8 cellular contexts compared by ENCODE assay signal in genomic region chr12:55068416-55069010, GRCh38. TPM values are rescaled to one million over a fixed set of nuclear protein-coding genes. Genes with fewer than 3 reads are reported as not detected.
A peak's percentile ranks its signal among the peaks of the same experiment; 100 is the strongest.
DNase-seq lines count a peak whose midpoint lies in the region; ATAC-seq, FAIRE-seq and TF ChIP-seq lines count a peak whose summit lies in the region.

No MANE protein-coding gene starts in this region.

- H3K36me3 ChIP-seq in hepatocyte (replicated peaks; ENCODE audit: insufficient read depth, low read depth): no peaks in the 10 kb centered on the region
- no peaks in the 10 kb centered on the region for H3K36me3 ChIP-seq in smooth muscle cell (ENCODE audit: low read depth)

- H3K4me2 ChIP-seq in hepatocyte (no peak overlapping the region), smooth muscle cell (no peak overlapping the region)

- H3K9me3 ChIP-seq in hepatocyte (ENCODE audit: low read depth) (no peaks in the 10 kb centered on the region), smooth muscle cell (replicated peaks; ENCODE audit: low read depth) (no peaks in the 10 kb centered on the region)

- H3K4me3 ChIP-seq in hepatocyte (no peak overlapping the region), smooth muscle cell (no peak overlapping the region)

- DNase-seq in D721Med (ENCODE audit: insufficient read length, low spot score): peak; percentile 24
- peak; percentile 34 for DNase-seq in GM19238 (ENCODE audit: insufficient read length, low spot score)
- peak; percentile 26 for DNase-seq in HK-2 (ENCODE audit: unreplicated experiment)
- DNase-seq in NCI-H69 (lab: John Stamatoyannopoulos, UW): peak; percentile 98
- peak; percentile 55 for DNase-seq in amniotic epithelial cell (ENCODE audit: low read depth)
- DNase-seq in hepatocyte (ENCODE audit: low spot score): peak; percentile 73
- no peak for DNase-seq in smooth muscle cell (lab: John Stamatoyannopoulos, UW; ENCODE audit: unreplicated experiment)

- H4K20me1 ChIP-seq in hepatocyte (ENCODE audit: insufficient read depth, poor library complexity, severe bottlenecking) (no peaks in the 10 kb centered on the region), smooth muscle cell (ENCODE audit: low read depth) (no peaks in the 10 kb centered on the region)

- H2AFZ ChIP-seq in hepatocyte (no peak overlapping the region), smooth muscle cell (ENCODE audit: low read depth) (no peak overlapping the region)

- TF ChIP-seq CTCF in D721Med (IDR thresholded peaks at IDR 0.05; ENCODE audit: insufficient read depth, missing control alignments) (peak; percentile 90), hepatocyte (IDR thresholded peaks at IDR 0.05; ENCODE audit: poor library complexity) (peak; percentile 61), smooth muscle cell (IDR thresholded peaks at IDR 0.05; ENCODE audit: borderline replicate concordance, insufficient read depth, poor library complexity, severe bottlenecking) (peak; percentile 66)

- H3K4me1 ChIP-seq in hepatocyte (ENCODE audit: insufficient read depth): no peaks in the 10 kb centered on the region
- H3K4me1 ChIP-seq in smooth muscle cell (ENCODE audit: low read depth): no peaks in the 10 kb centered on the region

- H3K79me2 ChIP-seq in hepatocyte (no peaks in the 10 kb centered on the region), smooth muscle cell (ENCODE audit: low read depth) (no peaks in the 10 kb centered on the region)

- no peak for ATAC-seq in HG02571 (IDR thresholded peaks at IDR 0.05; ENCODE audit: unreplicated experiment)

- 59% methylated on average over 8 of the region's 8 CpGs for WGBS in hepatocyte (ENCODE audit: low lambda C conversion rate, missing lambda C conversion rate)
- 46% methylated on average over 8 of the region's 8 CpGs for WGBS in smooth muscle cell (ENCODE audit: low lambda C conversion rate)

- peak; percentile 94 for FAIRE-seq in D721Med (lab: Jason Lieb, UNC)

- no peak overlapping the region for H3K27ac ChIP-seq in hepatocyte
- H3K27ac ChIP-seq in smooth muscle cell (ENCODE audit: low read depth): no peak overlapping the region

- H3K9ac ChIP-seq in smooth muscle cell (ENCODE audit: low read depth): no peak overlapping the region

- no peaks in the 10 kb centered on the region for H3F3A ChIP-seq in smooth muscle cell (ENCODE audit: low read depth)

- H3K27me3 ChIP-seq in hepatocyte (peaks cover 16% of the 10 kb centered on the region), smooth muscle cell (ENCODE audit: low read depth) (peaks cover 6% of the 10 kb centered on the region)

- H3K9me2 ChIP-seq in hepatocyte (replicated peaks; ENCODE audit: insufficient read depth): no peaks in the 10 kb centered on the region

RNA-seq across cellular contexts. Expression of gene NEUROD4, which starts 48.7 kb away (rescaled TPM):
- total RNA-seq in hepatocyte (not detected in 2 replicates), smooth muscle cell (not detected in 2 replicates)
- polyA plus RNA-seq in hepatocyte (not detected in 2 replicates), smooth muscle cell (not detected in 2 replicates)

RNA-seq across cellular contexts. Expression of gene OR9K2, which starts 57.7 kb away (rescaled TPM):
- total RNA-seq in hepatocyte: not detected in 2 replicates
- not detected in 2 replicates for polyA plus RNA-seq in hepatocyte
- not detected in 2 replicates for total RNA-seq in smooth muscle cell
- not detected in 2 replicates for polyA plus RNA-seq in smooth muscle cell
